13 cellular contexts compared by ENCODE assay signal in the genomic region with DNA sequence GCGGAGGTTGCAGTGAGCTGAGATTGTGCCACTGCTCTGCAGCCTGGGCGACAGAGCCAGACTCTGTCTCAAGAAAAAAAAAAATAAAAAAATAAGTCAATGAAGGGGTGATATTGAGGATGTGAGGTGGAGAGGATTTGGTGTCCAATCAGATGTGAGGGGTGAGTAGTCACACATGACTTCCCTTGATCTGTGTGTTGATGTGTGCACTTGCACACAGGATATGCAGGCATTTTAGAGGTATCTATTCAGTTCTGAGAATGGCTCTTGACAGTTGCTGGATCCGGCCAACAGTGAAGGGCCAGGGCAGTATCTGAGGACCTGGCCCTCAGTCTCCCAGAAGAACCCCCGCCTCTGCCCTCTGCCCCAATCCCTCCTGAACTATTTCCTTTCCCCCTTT. TPM values are rescaled to one million over a fixed set of nuclear protein-coding genes. Genes with fewer than 3 reads are reported as not detected.
A peak's percentile ranks its signal among the peaks of the same experiment; 100 is the strongest.
DNase-seq lines count a peak whose midpoint lies in the region; ATAC-seq and TF ChIP-seq lines count a peak whose summit lies in the region.
"Had no signal": no experiment of that assay in that cellular context is flagged by ENCODE, and none has a peak within 500 bp of the region (broad histone marks: within the 10 kb centered on the region; RNA-seq: fewer than 3 reads in every experiment).

No MANE protein-coding gene starts in this region.

- H3K36me3 Mint-ChIP-seq in CD8-positive, alpha-beta T cell = peaks cover 2% of the 10 kb centered on the region
- no peaks in the 10 kb centered on the region for H3K36me3 Mint-ChIP-seq in progenitor cell of endocrine pancreas (ENCODE audit: insufficient read depth)

- H2AFZ ChIP-seq in Karpas-422 (ENCODE audit: low read length) = no peak overlapping the region

- H3K4me3 ChIP-seq in CD8-positive, alpha-beta T cell (ENCODE audit: low read depth, low read length) = peak overlapping the region; percentile 33
- H3K4me3 ChIP-seq in Karpas-422 (ENCODE audit: low read length) = no peak overlapping the region
- peak overlapping the region in 41 of 59 donors; percentile 59 to 90 (median 80) for H3K4me3 ChIP-seq in dorsolateral prefrontal cortex
- no peak overlapping the region for H3K4me3 ChIP-seq in MG63

- no peaks in the 10 kb centered on the region for H3K9me3 ChIP-seq in CD8-positive, alpha-beta T cell (ENCODE audit: low read length)
- H3K9me3 ChIP-seq in Karpas-422 (ENCODE audit: low read length) (no peaks in the 10 kb centered on the region), MG63 (no peaks in the 10 kb centered on the region)
- H3K9me3 ChIP-seq: SJCRH30 had no signal

- CTCF ChIA-PET in CD8-positive, alpha-beta T cell (lab: Charles Lee) = interaction anchor here (0.9 to 7.1 kb wide), 8 partner anchors 8 to 184 kb away, joined by 3 to 202 read pairs (median 16); a partner anchor contains a TSS

- peaks cover 16% of the 10 kb centered on the region for H3K4me1 ChIP-seq in CD8-positive, alpha-beta T cell (ENCODE audit: insufficient read depth, low read length)
- H3K4me1 ChIP-seq in Karpas-422 (ENCODE audit: low read length) = peaks cover 12% of the 10 kb centered on the region

- ATAC-seq in CD8-positive, alpha-beta T cell = peak; percentile 41
- ATAC-seq in GM21390 (IDR thresholded peaks at IDR 0.05; ENCODE audit: unreplicated experiment) = no peak

- TF ChIP-seq CTCF in CD8-positive, alpha-beta T cell (IDR thresholded peaks at IDR 0.05) = no peak
- TF ChIP-seq CTCF in dorsolateral prefrontal cortex (IDR thresholded peaks at IDR 0.05 in 54 of 56, conservative IDR thresholded peaks at IDR 0.05 in 2 of 56; ENCODE audit: low read depth in 1 of 56, partially characterized antibody in 56 of 56) (no peak), progenitor cell of endocrine pancreas (IDR thresholded peaks at IDR 0.05; ENCODE audit: unreplicated experiment) (no peak)

- H3K27ac Mint-ChIP-seq in CD8-positive, alpha-beta T cell = peak overlapping the region; percentile 50
- H3K27ac Mint-ChIP-seq in progenitor cell of endocrine pancreas = no peak overlapping the region

- no peaks in the 10 kb centered on the region for H3K9me2 ChIP-seq in Karpas-422 (replicated peaks; ENCODE audit: insufficient read depth, low read length)

- POLR2A ChIA-PET in CD8-positive, alpha-beta T cell (lab: Charles Lee) = interaction anchor here (5.6 kb wide), 1 partner anchor 21 kb away, joined by 53 read pairs; a partner anchor contains a TSS

- H3K27me3 Mint-ChIP-seq in CD8-positive, alpha-beta T cell (ENCODE audit: low read depth) = no peaks in the 10 kb centered on the region
- H3K27me3 Mint-ChIP-seq in progenitor cell of endocrine pancreas = peaks cover 33% of the 10 kb centered on the region

- H3K9ac ChIP-seq in Karpas-422 (ENCODE audit: low read length) = peak overlapping the region; percentile 72; the same call in 1 of the 2 replicates

- peaks cover 15% of the 10 kb centered on the region for H3K4me1 Mint-ChIP-seq in CD8-positive, alpha-beta T cell (ENCODE audit: low read depth)
- peaks cover 2% of the 10 kb centered on the region for H3K4me1 Mint-ChIP-seq in progenitor cell of endocrine pancreas (ENCODE audit: low read depth)

- no peaks in the 10 kb centered on the region for H3K36me3 ChIP-seq in CD8-positive, alpha-beta T cell (ENCODE audit: insufficient read depth, low read length)
- H3K36me3 ChIP-seq in Karpas-422 (ENCODE audit: insufficient read depth, low read length) (no peaks in the 10 kb centered on the region), MG63 (no peaks in the 10 kb centered on the region)
- H3K36me3 ChIP-seq: SJCRH30 had no signal

- intact Hi-C loops in CD8-positive, alpha-beta T cell (cut with DNase I, micrococcal nuclease) = loop anchor here in 1 of 2 experiments (2.0 kb wide), 1 partner anchor 185 kb away; no protein-coding TSS in a partner anchor
- intact Hi-C loops in dorsolateral prefrontal cortex (cut with DNase I) = loop anchor here in 1 of 2 donors (10.0 kb wide), 1 partner anchor 161 kb away; a partner anchor contains a TSS

- H4K20me1 ChIP-seq in Karpas-422 (ENCODE audit: insufficient read depth, low read depth, low read length) = no peaks in the 10 kb centered on the region

- H3K27ac ChIP-seq in CD8-positive, alpha-beta T cell (ENCODE audit: low read depth, low read length) = peak overlapping the region; percentile 5
- no peak overlapping the region for H3K27ac ChIP-seq in Karpas-422 (ENCODE audit: low read length)
- peak overlapping the region in 57 of 59 donors; percentile 32 to 100 (median 98) for H3K27ac ChIP-seq in dorsolateral prefrontal cortex
- H3K27ac ChIP-seq: SJCRH30 had no signal

- H3K9me3 Mint-ChIP-seq in CD8-positive, alpha-beta T cell = no peaks in the 10 kb centered on the region
- no peaks in the 10 kb centered on the region for H3K9me3 Mint-ChIP-seq in progenitor cell of endocrine pancreas (ENCODE audit: low read depth)

- H3K79me2 ChIP-seq in Karpas-422 (ENCODE audit: low read length) = no peaks in the 10 kb centered on the region

- H3K4me2 ChIP-seq in Karpas-422 (ENCODE audit: low read depth, low read length, poor library complexity, severe bottlenecking) = peak overlapping the region; percentile 93

- no peak for DNase-seq in CD8-positive, alpha-beta T cell
- DNase-seq in Karpas-422 (no peak), dorsolateral prefrontal cortex (no peak), progenitor cell of endocrine pancreas (ENCODE audit: low spot score, unreplicated experiment) (no peak), MG63 (no peak), GDM1 (lab: John Stamatoyannopoulos, UW) (no peak)
- DNase-seq: DMS79 treated with DMSO at 0.1 percent for 48 hours, NCI-H524 had no signal

- H3K27me3 ChIP-seq in CD8-positive, alpha-beta T cell (ENCODE audit: insufficient read depth, low read length) = no peaks in the 10 kb centered on the region
- H3K27me3 ChIP-seq in Karpas-422 (ENCODE audit: low read length) (no peaks in the 10 kb centered on the region), dorsolateral prefrontal cortex (peaks cover 0 to 3% (median 0%) of the 10 kb centered on the region in 45 donors), MG63 (no peaks in the 10 kb centered on the region)
- H3K27me3 ChIP-seq: SJCRH30 had no signal

- peak overlapping the region; percentile 76 for H3K4me3 Mint-ChIP-seq in CD8-positive, alpha-beta T cell
- peak overlapping the region; percentile 62 for H3K4me3 Mint-ChIP-seq in progenitor cell of endocrine pancreas (ENCODE audit: low read depth)

RNA-seq across cellular contexts. Expression of a gene that starts 7.8 kb away (rescaled TPM):
- not detected for total RNA-seq in CD8-positive, alpha-beta T cell
- total RNA-seq in Karpas-422 (2014; rRNA removed; shearing (Covaris generic); ENCODE audit: low replicate concordance) = not detected in 2 replicates
- total RNA-seq in dorsolateral prefrontal cortex (1 to 10 TPM in 15 of 120 experiments, under 1 TPM in 87, not detected in 18; 0.11 to 1.9 (median 0.54) TPM), progenitor cell of endocrine pancreas (0.10 TPM in 1 of 2 replicates, not detected in the other)
- total RNA-seq in MG63 (2014; rRNA removed; shearing (Covaris generic); ENCODE audit: low replicate concordance) = not detected in 2 replicates
- total RNA-seq: bronchial epithelial cell, left colon, renal cortical epithelial cell, SJCRH30 had no signal

RNA-seq across cellular contexts. Expression of a gene that starts 22.6 kb away (rescaled TPM):
- total RNA-seq in CD8-positive, alpha-beta T cell = 10 to 100 TPM; 17.0 to 21.5 TPM
- total RNA-seq in Karpas-422 (2014; rRNA removed; shearing (Covaris generic); ENCODE audit: low replicate concordance) = 37.3 and 63.6 TPM in 2 replicates
- total RNA-seq in dorsolateral prefrontal cortex (10 to 100 TPM; 27.3 to 61.7 (median 45.5) TPM), progenitor cell of endocrine pancreas (72.1 and 75.0 TPM in 2 replicates)
- 75.6 and 114 TPM in 2 replicates for total RNA-seq in MG63 (2014; rRNA removed; shearing (Covaris generic); ENCODE audit: low replicate concordance)

RNA-seq across cellular contexts. Expression of a gene that starts 36.0 kb away (rescaled TPM):
- 10 to 100 TPM; 33.5 to 33.8 TPM for total RNA-seq in CD8-positive, alpha-beta T cell
- total RNA-seq in Karpas-422 (2014; rRNA removed; shearing (Covaris generic); ENCODE audit: low replicate concordance) = 29.9 and 36.5 TPM in 2 replicates
- total RNA-seq in dorsolateral prefrontal cortex (10 to 100 TPM; 22.5 to 63.4 (median 36.0) TPM), progenitor cell of endocrine pancreas (90.5 and 92.6 TPM in 2 replicates)
- total RNA-seq in MG63 (2014; rRNA removed; shearing (Covaris generic); ENCODE audit: low replicate concordance) = 22.3 and 26.3 TPM in 2 replicates

RNA-seq across cellular contexts. Expression of a gene that starts 44.5 kb away (rescaled TPM):
- total RNA-seq in CD8-positive, alpha-beta T cell = 10 to 100 TPM; 24.2 to 31.4 TPM
- total RNA-seq in Karpas-422 (2014; rRNA removed; shearing (Covaris generic); ENCODE audit: low replicate concordance) = 67.1 and 85.5 TPM in 2 replicates
- total RNA-seq in dorsolateral prefrontal cortex (10 to 100 TPM; 43.4 to 98.9 (median 69.5) TPM), progenitor cell of endocrine pancreas (58.9 and 60.7 TPM in 2 replicates)
- 30.8 and 42.8 TPM in 2 replicates for total RNA-seq in MG63 (2014; rRNA removed; shearing (Covaris generic); ENCODE audit: low replicate concordance)

RNA-seq across cellular contexts. Expression of a gene that starts 48.6 kb away (rescaled TPM):
- 100 to 1,000 TPM; 741 to 751 TPM for total RNA-seq in CD8-positive, alpha-beta T cell
- 387 and 492 TPM in 2 replicates for total RNA-seq in Karpas-422 (2014; rRNA removed; shearing (Covaris generic); ENCODE audit: low replicate concordance)
- total RNA-seq in dorsolateral prefrontal cortex (100 to 1,000 TPM; 256 to 374 (median 306) TPM), progenitor cell of endocrine pancreas (377 and 379 TPM in 2 replicates)
- 412 and 629 TPM in 2 replicates for total RNA-seq in MG63 (2014; rRNA removed; shearing (Covaris generic); ENCODE audit: low replicate concordance)

Comparison
In these comparisons a context has a peak if more than half of its experiments do, and no peak if none do; other contexts are left out.
1. H3K4me3 ChIP-seq: peak in CD8-positive, alpha-beta T cell (single experiment) and dorsolateral prefrontal cortex (41 of 59); none in Karpas-422 (single experiment) and MG63 (single experiment).